In genomic region chr3:22450785-22451400, GRCh38 we compare ENCODE assay signal across 15 cellular contexts.
DNase-seq lines count a peak whose midpoint lies in the region; ATAC-seq and TF ChIP-seq lines count a peak whose summit lies in the region.
"Had no signal": no experiment of that assay in that cellular context is flagged by ENCODE, and none has a peak within 500 bp of the region (broad histone marks: within the 10 kb centered on the region; RNA-seq: fewer than 3 reads in every experiment).

No MANE protein-coding gene starts in this region.

- no peak overlapping the region for H2AFZ ChIP-seq in PC-3 (ENCODE audit: low read length)

- no peak overlapping the region for H3K27ac ChIP-seq in brain microvascular endothelial cell
- no peak overlapping the region for H3K27ac ChIP-seq in PC-3 (ENCODE audit: low read length)
- H3K27ac ChIP-seq in CD4-positive, alpha-beta memory T cell (ENCODE audit: low read depth, low read length), result no peak overlapping the region
- H3K27ac ChIP-seq: SJSA1, suprapubic skin had no signal

- peaks cover 2% of the 10 kb centered on the region for H3K27me3 Mint-ChIP-seq in nephron (ENCODE audit: low read depth)
- H3K27me3 Mint-ChIP-seq in CD4-positive, alpha-beta memory T cell, result no peaks in the 10 kb centered on the region
- H3K27me3 Mint-ChIP-seq: progenitor cell of endocrine pancreas had no signal

- ATAC-seq in PC-3, result no peak
- ATAC-seq: gastrocnemius medialis had no signal

- H3K4me3 ChIP-seq in brain microvascular endothelial cell (ENCODE audit: low read depth, low read length) (no peak overlapping the region), PC-3 (ENCODE audit: low read length) (no peak overlapping the region)
- H3K4me3 ChIP-seq in CD4-positive, alpha-beta memory T cell (ENCODE audit: low read length in 2 of 2), result no peak overlapping the region
- H3K4me3 ChIP-seq: gastrocnemius medialis, SJSA1, suprapubic skin had no signal

- no peaks in the 10 kb centered on the region for H3K4me1 ChIP-seq in PC-3 (ENCODE audit: insufficient read depth, low read length)
- no peaks in the 10 kb centered on the region for H3K4me1 ChIP-seq in CD4-positive, alpha-beta memory T cell (ENCODE audit: insufficient read depth, low read length)
- H3K4me1 ChIP-seq: gastrocnemius medialis, SJSA1, suprapubic skin had no signal

- POLR2A ChIA-PET in PC-3 (lab: Charles Lee; ENCODE audit: unreplicated experiment), result no interaction called here
- POLR2A ChIA-PET in CD4-positive, alpha-beta memory T cell (lab: Charles Lee; ENCODE audit: partially characterized antibody), result no interaction called here

- in situ Hi-C loops in G401 (cut with HindIII; ENCODE audit: low sequenced_read_pairs) (no loop called here), brain microvascular endothelial cell (cut with HindIII; ENCODE audit: low pct_ligation_motif_present, low sequenced_read_pairs) (no loop called here)

- H3K27me3 ChIP-seq in brain microvascular endothelial cell (replicated peaks) (no peaks in the 10 kb centered on the region), PC-3 (ENCODE audit: low read length) (no peaks in the 10 kb centered on the region)
- H3K27me3 ChIP-seq in CD4-positive, alpha-beta memory T cell (ENCODE audit: insufficient read depth, low read length), result no peaks in the 10 kb centered on the region
- H3K27me3 ChIP-seq: gastrocnemius medialis, SJSA1, suprapubic skin had no signal

- H3K9me2 ChIP-seq in PC-3 (replicated peaks; ENCODE audit: low read length), result no peaks in the 10 kb centered on the region

- intact Hi-C loops in PC-3 (cut with micrococcal nuclease), result no loop called here
- intact Hi-C loops in CD4-positive, alpha-beta memory T cell (cut with micrococcal nuclease), result no loop called here

- TF ChIP-seq CTCF in brain microvascular endothelial cell (IDR thresholded peaks at IDR 0.05; ENCODE audit: low read depth, low read length, missing control alignments), result no peak
- no peak for TF ChIP-seq CTCF in nephron (IDR thresholded peaks at IDR 0.05; ENCODE audit: unreplicated experiment in 3 of 3)
- no peak for TF ChIP-seq CTCF in PC-3 (conservative IDR thresholded peaks at IDR 0.05; ENCODE audit: low read depth, low read length)

- no peaks in the 10 kb centered on the region for H4K20me1 ChIP-seq in PC-3 (ENCODE audit: low read length)

- peak; percentile 68 for DNase-seq in G401 (ENCODE audit: low spot score)
- peak; percentile 6 for DNase-seq in NCI-H2171 treated with DMSO at 0.1 percent for 48 hours (lab: John Stamatoyannopoulos, UW)
- DNase-seq in brain microvascular endothelial cell, result peak; percentile 37
- DNase-seq in PC-3, result no peak
- DNase-seq in globus pallidus (ENCODE audit: low spot score), result no peak
- no peak for DNase-seq in CD4-positive, alpha-beta memory T cell
- DNase-seq in NCI-H69 (lab: John Stamatoyannopoulos, UW), result no peak
- DNase-seq: anterior cingulate cortex; gastrocnemius medialis; NCI-H187; stimulated activated CD4-positive, alpha-beta T cell treated with anti-CD3 and anti-CD28 coated beads, Interleukin-15, amount 100 ng/mL, for 24 hours had no signal

- no peak overlapping the region for H3K4me3 Mint-ChIP-seq in nephron
- no peak overlapping the region for H3K4me3 Mint-ChIP-seq in CD4-positive, alpha-beta memory T cell

- H3K9me3 ChIP-seq in PC-3 (ENCODE audit: low read length), result no peaks in the 10 kb centered on the region
- no peaks in the 10 kb centered on the region for H3K9me3 ChIP-seq in CD4-positive, alpha-beta memory T cell (ENCODE audit: control insufficient read depth in 1 of 2, low read length in 2 of 2)
- H3K9me3 ChIP-seq: gastrocnemius medialis, SJSA1, suprapubic skin had no signal

- H3K79me2 ChIP-seq in PC-3 (ENCODE audit: low read length), result no peaks in the 10 kb centered on the region

- H3K9ac ChIP-seq in PC-3 (ENCODE audit: low read length), result no peak overlapping the region

- no peak overlapping the region for H3K4me2 ChIP-seq in PC-3 (ENCODE audit: low read length)

- CTCF ChIA-PET in PC-3 (lab: Charles Lee), result no interaction called here
- CTCF ChIA-PET in CD4-positive, alpha-beta memory T cell (lab: Charles Lee; ENCODE audit: partially characterized antibody), result no interaction called here

- H3K36me3 Mint-ChIP-seq in nephron (ENCODE audit: low read depth), result no peaks in the 10 kb centered on the region
- H3K36me3 Mint-ChIP-seq in CD4-positive, alpha-beta memory T cell, result no peaks in the 10 kb centered on the region

- no peaks in the 10 kb centered on the region for H3F3A ChIP-seq in PC-3 (ENCODE audit: low read length, unreplicated experiment)

- no TSS peak for BruUV-seq in PC-3 (replicated peaks; lab: Mats Ljungman, UMichigan)

- H3K9me3 Mint-ChIP-seq in nephron, result peaks cover 2% of the 10 kb centered on the region
- peaks cover 0 to 15% (median 7%) of the 10 kb centered on the region in 8 donors for H3K9me3 Mint-ChIP-seq in CD4-positive, alpha-beta memory T cell

- peaks cover 25% of the 10 kb centered on the region for H3K4me1 Mint-ChIP-seq in nephron
- no peaks in the 10 kb centered on the region for H3K4me1 Mint-ChIP-seq in CD4-positive, alpha-beta memory T cell

- peak overlapping the region; percentile 15 to 51 (median 26) for H3K27ac Mint-ChIP-seq in nephron
- no peak overlapping the region for H3K27ac Mint-ChIP-seq in CD4-positive, alpha-beta memory T cell
- H3K27ac Mint-ChIP-seq: progenitor cell of endocrine pancreas had no signal

- H3K36me3 ChIP-seq in brain microvascular endothelial cell (replicated peaks) (no peaks in the 10 kb centered on the region), PC-3 (ENCODE audit: low read depth, low read length) (no peaks in the 10 kb centered on the region)
- no peaks in the 10 kb centered on the region for H3K36me3 ChIP-seq in CD4-positive, alpha-beta memory T cell (ENCODE audit: insufficient read depth, low read length)
- H3K36me3 ChIP-seq: gastrocnemius medialis, SJSA1, suprapubic skin had no signal

Comparison
In these comparisons a context has a peak if more than half of its experiments do, and no peak if none do; other contexts are left out.
1. DNase-seq: peak in G401 (single experiment), NCI-H2171 treated with DMSO at 0.1 percent for 48 hours (single experiment) and brain microvascular endothelial cell (single experiment); none in PC-3 (single experiment), globus pallidus (single experiment), CD4-positive, alpha-beta memory T cell (0 of 5) and NCI-H69 (single experiment).
2. H3K27ac Mint-ChIP-seq: peak in nephron (3 of 3); none in CD4-positive, alpha-beta memory T cell (0 of 7).